37 cellular contexts compared by ENCODE assay signal in the genomic region with DNA sequence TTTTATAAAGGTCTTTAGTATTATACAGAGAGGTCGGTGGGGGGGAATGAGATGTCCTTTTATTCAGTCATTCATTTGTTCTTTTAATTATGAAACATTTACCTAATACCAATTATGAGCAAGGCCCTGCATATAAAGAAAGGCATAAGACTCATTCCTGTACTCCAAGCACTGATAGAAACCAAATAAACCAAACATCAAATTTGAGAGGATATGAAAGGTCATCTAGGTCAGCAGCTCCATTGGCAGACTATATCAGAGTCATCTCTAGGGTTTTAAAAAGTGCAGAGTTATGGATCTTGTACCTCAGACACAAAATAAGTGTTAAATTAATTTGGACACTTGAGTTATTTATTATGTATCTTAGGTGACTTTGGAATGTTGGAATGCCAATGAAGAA.
"Had no signal": no experiment of that assay in that cellular context is flagged by ENCODE, and none has a peak within 500 bp of the region (broad histone marks: within the 10 kb centered on the region; RNA-seq: fewer than 3 reads in every experiment).

No MANE protein-coding gene starts in this region.

- H3K27ac Mint-ChIP-seq: activated naive CD4-positive, alpha-beta T cell treated with anti-CD3 and anti-CD28 coated beads for 36 hours; activated naive CD4-positive, alpha-beta T cell treated with anti-CD3 and anti-CD28 coated beads, Interleukin-2, amount 10 ng/mL, durations not matched to agents 7 days and 5 days; activated naive CD4-positive, alpha-beta T cell treated with anti-CD3 and anti-CD28 coated beads, Interleukin-2, amount 50 U/mL, for 24 hours; activated naive CD8-positive, alpha-beta T cell; activated naive CD8-positive, alpha-beta T cell treated with anti-CD3 and anti-CD28 coated beads for 36 hours; activated naive CD8-positive, alpha-beta T cell treated with anti-CD3 and anti-CD28 coated beads, Interleukin-2, amount 10 ng/mL, durations not matched to agents 7 days and 5 days; activated naive CD8-positive, alpha-beta T cell treated with anti-CD3 and anti-CD28 coated beads, Interleukin-2, amount 50 U/mL, for 24 hours; activated T-cell treated with anti-CD3 and anti-CD28 coated beads, Interleukin-2, amount 50 U/mL, for 24 hours; activated T-cell treated with anti-CD3 and anti-CD28 coated beads, Interleukin-2, amount 50 U/mL, for 72 hours; activated T-helper 1 cell treated with anti-CD3 and anti-CD28 coated beads, Interleukin-12 subunit alpha, Interleukin-12 subunit beta, Interleukin-2, Interleukin-4 antibody, amounts not matched to agents 30 ng/mL and 10 ng/mL and 1 ng/mL, durations not matched to agents 14 hours and 24 hours and 36 hours; activated T-helper 17 cell treated with anti-CD3 and anti-CD28 coated beads, Interleukin-2, amount 50 U/mL, for 72 hours; activated T-helper 2 cell treated with anti-CD3 and anti-CD28 coated beads, Interferon-gamma antibody, Interleukin-2, Interleukin-4, amounts not matched to agents 10 μg/mL and 5 μg/mL and 100 μg/mL, durations not matched to agents 14 hours and 24 hours and 36 hours; brain had no signal

- H3K4me1 Mint-ChIP-seq: activated T-helper 17 cell treated with anti-CD3 and anti-CD28 coated beads, Interleukin-2, amount 50 U/mL, for 72 hours had no signal

- FAIRE-seq: astrocyte, bronchial epithelial cell had no signal

- H3K9me3 Mint-ChIP-seq: activated naive CD4-positive, alpha-beta T cell treated with anti-CD3 and anti-CD28 coated beads for 36 hours; activated naive CD4-positive, alpha-beta T cell treated with anti-CD3 and anti-CD28 coated beads, Interleukin-2, amount 10 ng/mL, durations not matched to agents 7 days and 5 days; activated naive CD4-positive, alpha-beta T cell treated with anti-CD3 and anti-CD28 coated beads, Interleukin-2, amount 50 U/mL, for 24 hours; activated naive CD4-positive, alpha-beta T cell treated with anti-CD3 and anti-CD28 coated beads, Interleukin-2, amount 50 U/mL, for 72 hours; activated naive CD8-positive, alpha-beta T cell treated with anti-CD3 and anti-CD28 coated beads for 36 hours; activated naive CD8-positive, alpha-beta T cell treated with anti-CD3 and anti-CD28 coated beads, Interleukin-2, amount 50 U/mL, for 24 hours; activated T-cell treated with anti-CD3 and anti-CD28 coated beads, Interleukin-2, amount 50 U/mL, for 24 hours; activated T-cell treated with anti-CD3 and anti-CD28 coated beads, Interleukin-2, amount 50 U/mL, for 4 hours; activated T-cell treated with anti-CD3 and anti-CD28 coated beads, Interleukin-2, amount 50 U/mL, for 72 hours; activated T-helper 2 cell treated with anti-CD3 and anti-CD28 coated beads, Interferon-gamma antibody, Interleukin-2, Interleukin-4, amounts not matched to agents 10 μg/mL and 5 μg/mL and 100 μg/mL, durations not matched to agents 14 hours and 24 hours and 36 hours; central memory CD8-positive, alpha-beta T cell had no signal

- H3K4me3 Mint-ChIP-seq: activated naive CD4-positive, alpha-beta T cell treated with anti-CD3 and anti-CD28 coated beads for 36 hours; activated naive CD4-positive, alpha-beta T cell treated with anti-CD3 and anti-CD28 coated beads, Interleukin-2, amount 10 ng/mL, durations not matched to agents 7 days and 5 days; activated naive CD4-positive, alpha-beta T cell treated with anti-CD3 and anti-CD28 coated beads, Interleukin-2, amount 50 U/mL, for 24 hours; activated naive CD8-positive, alpha-beta T cell; activated naive CD8-positive, alpha-beta T cell treated with anti-CD3 and anti-CD28 coated beads for 36 hours; activated naive CD8-positive, alpha-beta T cell treated with anti-CD3 and anti-CD28 coated beads, Interleukin-2, amount 10 ng/mL, durations not matched to agents 7 days and 5 days; activated naive CD8-positive, alpha-beta T cell treated with anti-CD3 and anti-CD28 coated beads, Interleukin-2, amount 50 U/mL, for 24 hours; activated T-cell treated with anti-CD3 and anti-CD28 coated beads, Interleukin-2, amount 50 U/mL, for 24 hours; activated T-cell treated with anti-CD3 and anti-CD28 coated beads, Interleukin-2, amount 50 U/mL, for 4 hours; activated T-cell treated with anti-CD3 and anti-CD28 coated beads, Interleukin-2, amount 50 U/mL, for 72 hours; activated T-helper 1 cell treated with anti-CD3 and anti-CD28 coated beads, Interleukin-12 subunit alpha, Interleukin-12 subunit beta, Interleukin-2, Interleukin-4 antibody, amounts not matched to agents 30 ng/mL and 10 ng/mL and 1 ng/mL, durations not matched to agents 14 hours and 24 hours and 36 hours; activated T-helper 17 cell treated with anti-CD3 and anti-CD28 coated beads, Interleukin-2, amount 50 U/mL, for 72 hours; brain; central memory CD8-positive, alpha-beta T cell had no signal

- H3K36me3 Mint-ChIP-seq: activated naive CD4-positive, alpha-beta T cell treated with anti-CD3 and anti-CD28 coated beads, Interleukin-2, amount 10 ng/mL, durations not matched to agents 7 days and 5 days; activated naive CD4-positive, alpha-beta T cell treated with anti-CD3 and anti-CD28 coated beads, Interleukin-2, amount 50 U/mL, for 24 hours; activated naive CD4-positive, alpha-beta T cell treated with anti-CD3 and anti-CD28 coated beads, Interleukin-2, amount 50 U/mL, for 72 hours; activated naive CD8-positive, alpha-beta T cell; activated naive CD8-positive, alpha-beta T cell treated with anti-CD3 and anti-CD28 coated beads for 36 hours; brain had no signal

- ATAC-seq: activated naive CD4-positive, alpha-beta T cell treated with anti-CD3 and anti-CD28 coated beads, Interleukin-2, amount 50 U/mL, for 72 hours; activated naive CD8-positive, alpha-beta T cell treated with anti-CD3 and anti-CD28 coated beads, Interleukin-2, amount 50 U/mL, for 24 hours; activated T-cell treated with anti-CD3 and anti-CD28 coated beads, Interleukin-2, amount 50 U/mL, for 4 hours; activated T-cell treated with anti-CD3 and anti-CD28 coated beads, Interleukin-2, amount 50 U/mL, for 72 hours; activated T-helper 17 cell treated with anti-CD3 and anti-CD28 coated beads, Interleukin-2, amount 50 U/mL, for 72 hours; body of pancreas had no signal

- H3K27me3 Mint-ChIP-seq: activated naive CD4-positive, alpha-beta T cell treated with anti-CD3 and anti-CD28 coated beads, Interleukin-2, amount 50 U/mL, for 24 hours; activated naive CD8-positive, alpha-beta T cell; activated naive CD8-positive, alpha-beta T cell treated with anti-CD3 and anti-CD28 coated beads for 36 hours; activated naive CD8-positive, alpha-beta T cell treated with anti-CD3 and anti-CD28 coated beads, Interleukin-2, amount 50 U/mL, for 24 hours; activated T-cell treated with anti-CD3 and anti-CD28 coated beads, Interleukin-2, amount 50 U/mL, for 24 hours; activated T-helper 17 cell treated with anti-CD3 and anti-CD28 coated beads, Interleukin-2, amount 50 U/mL, for 72 hours; central memory CD8-positive, alpha-beta T cell had no signal

- DNase-seq: activated effector memory CD4-positive, alpha-beta T cell treated with anti-CD3 and anti-CD28 coated beads, Interleukin-2, amount 50 U/mL, for 16 hours; activated effector memory CD4-positive, alpha-beta T cell treated with Interleukin-2 at 50 U/mL for 16 hours; activated gamma-delta T cell; activated gamma-delta T cell treated with Interleukin-2 at 50 U/mL for 16 hours; activated naive CD4-positive, alpha-beta T cell; activated naive CD4-positive, alpha-beta T cell treated with anti-CD3 and anti-CD28 coated beads for 36 hours; activated naive CD4-positive, alpha-beta T cell treated with anti-CD3 and anti-CD28 coated beads, Interleukin-2, amount 10 ng/mL, durations not matched to agents 7 days and 5 days; activated naive CD4-positive, alpha-beta T cell treated with anti-CD3 and anti-CD28 coated beads, Interleukin-2, amount 50 U/mL, for 16 hours; activated naive CD4-positive, alpha-beta T cell treated with Interleukin-2 at 50 U/mL for 16 hours; activated naive CD8-positive, alpha-beta T cell treated with anti-CD3 and anti-CD28 coated beads for 36 hours; activated naive CD8-positive, alpha-beta T cell treated with anti-CD3 and anti-CD28 coated beads, Interleukin-2, amount 10 ng/mL, durations not matched to agents 7 days and 5 days; activated naive CD8-positive, alpha-beta T cell treated with anti-CD3 and anti-CD28 coated beads, Interleukin-2, amount 50 U/mL, for 24 hours; activated T-cell treated with anti-CD3 and anti-CD28 coated beads, Interleukin-2, amount 50 U/mL, for 1 hour; activated T-cell treated with anti-CD3 and anti-CD28 coated beads, Interleukin-2, amount 50 U/mL, for 24 hours; activated T-cell treated with anti-CD3 and anti-CD28 coated beads, Interleukin-2, amount 50 U/mL, for 4 hours; activated T-cell treated with anti-CD3 and anti-CD28 coated beads, Interleukin-2, amount 50 U/mL, for 48 hours; activated T-cell treated with anti-CD3 and anti-CD28 coated beads, Interleukin-2, amount 50 U/mL, for 72 hours; adrenal gland; amniotic stem cell; amygdala; anterior cingulate cortex; aorta; body of pancreas; brain microvascular endothelial cell; caudate nucleus; central memory CD4-positive, alpha-beta T cell; cerebellar nuclear complex had no signal
